8 cellular contexts compared by ENCODE assay signal in the genomic region with DNA sequence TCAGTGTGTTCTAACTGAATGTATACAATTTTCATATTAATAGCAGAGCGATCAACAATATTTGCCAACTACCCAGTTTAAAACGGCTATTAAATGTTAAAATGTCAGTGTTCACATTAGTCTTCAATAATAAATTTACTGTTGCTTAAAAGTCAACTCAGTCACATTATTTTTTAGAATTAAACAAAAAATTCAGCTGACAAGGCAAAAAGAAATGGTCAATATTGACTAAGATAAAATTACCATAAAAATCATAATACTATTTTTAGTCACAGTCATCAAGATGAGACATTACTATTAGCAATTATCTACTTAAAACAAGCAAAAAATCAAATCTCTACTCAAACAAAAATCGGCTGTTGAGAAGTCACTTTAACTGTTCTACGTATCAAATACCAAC. TPM values are rescaled to one million over a fixed set of nuclear protein-coding genes. Genes with fewer than 3 reads are reported as not detected.
DNase-seq lines count a peak whose midpoint lies in the region; ATAC-seq, FAIRE-seq and TF ChIP-seq lines count a peak whose summit lies in the region.

No MANE protein-coding gene starts in this region.

- H3F3A ChIP-seq in neural progenitor cell (ENCODE audit: low read depth): peaks cover 16% of the 10 kb centered on the region

- H3K36me3 ChIP-seq in CD4-positive, CD25-positive, alpha-beta regulatory T cell (ENCODE audit: control insufficient read depth, insufficient read depth, low read length): peaks cover 5% of the 10 kb centered on the region
- H3K36me3 ChIP-seq in H1 (ENCODE audit: control insufficient read depth in 2 of 4, insufficient read depth in 4 of 4, low read length in 3 of 4) (no peaks in the 10 kb centered on the region), neural progenitor cell (no peaks in the 10 kb centered on the region)

- H3K4me3 ChIP-seq in CD4-positive, CD25-positive, alpha-beta regulatory T cell (ENCODE audit: low read depth, low read length): peak overlapping the region; percentile 93
- H3K4me3 ChIP-seq in NB4 (ENCODE audit: low read depth, low read length) (peak overlapping the region; percentile 84), H1 (ENCODE audit: extremely low read depth in 1 of 4, insufficient read depth in 2 of 4, low read depth in 3 of 4, low read length in 4 of 4) (peak overlapping the region; percentile 86 to 97 (median 90)), neural progenitor cell (peak overlapping the region; percentile 73)

- H3K23me2 ChIP-seq in H1 (ENCODE audit: low read depth, low read length): 0 out of 2 replicates have a peak, but pooled peaks cover 7% of the 10 kb centered on the region

- H4K91ac ChIP-seq in H1 (replicated peaks; ENCODE audit: insufficient read length, low read length): no peak overlapping the region

- ATAC-seq in CD4-positive, CD25-positive, alpha-beta regulatory T cell (ENCODE audit: low read depth in 2 of 2): no peak
- ATAC-seq in GM18520 (IDR thresholded peaks at IDR 0.05; ENCODE audit: unreplicated experiment) (no peak), GM19463 (IDR thresholded peaks at IDR 0.05; ENCODE audit: unreplicated experiment) (no peak)

- 52% methylated on average over 4 of the region's 4 CpGs; no CpG with 5 or more reads in 1 of the 2 experiments for WGBS in H1 (ENCODE audit: extremely low coverage in 1 of 2, insufficient coverage in 1 of 2, insufficient read length in 1 of 2, insufficient replicate concordance in 2 of 2, low coverage in 1 of 2, low lambda C conversion rate in 2 of 2, missing lambda C conversion rate in 1 of 2), 2 experiments

- H4K8ac ChIP-seq in H1 (ENCODE audit: extremely low read depth, insufficient read depth, low read length): no peak overlapping the region

- no peak overlapping the region for H4K5ac ChIP-seq in H1 (ENCODE audit: insufficient read length, low read depth, low read length)

- H3K27ac Mint-ChIP-seq in CD4-positive, CD25-positive, alpha-beta regulatory T cell: peak overlapping the region in 2 of 3 donors; percentile 99 to 100
- H3K27ac Mint-ChIP-seq in neural progenitor cell: peak overlapping the region; percentile 3

- POLR2A ChIA-PET in H1 (lab: Charles Lee; ENCODE audit: partially characterized antibody): interaction anchor here (0.6 to 4.4 kb wide), 13 partner anchors 10 to 132 kb away, joined by 3 to 103 read pairs (median 4); partner anchors contain the start of genes CTH and SRSF11

- no peak overlapping the region for H3K18ac ChIP-seq in H1 (ENCODE audit: extremely low read depth, low read length)

- TF ChIP-seq RAD21 in H1 (IDR thresholded peaks at IDR 0.05 in 1 of 2, conservative IDR thresholded peaks at IDR 0.05 in 1 of 2; ENCODE audit: low read depth in 2 of 2, low read length in 2 of 2): no peak

- peaks cover 3% of the 10 kb centered on the region for H3K36me3 Mint-ChIP-seq in CD4-positive, CD25-positive, alpha-beta regulatory T cell
- H3K36me3 Mint-ChIP-seq in neural progenitor cell: peaks cover 13% of the 10 kb centered on the region

- H2BK5ac ChIP-seq in H1 (ENCODE audit: low read depth, low read length): no peak overlapping the region

- peaks cover 46% of the 10 kb centered on the region for H3K4me1 ChIP-seq in CD4-positive, CD25-positive, alpha-beta regulatory T cell (ENCODE audit: control insufficient read depth, insufficient read depth, low read length, poor library complexity, severe bottlenecking)
- H3K4me1 ChIP-seq in H1 (replicated peaks in 1 of 4; ENCODE audit: control insufficient read depth in 3 of 4, insufficient read depth in 4 of 4, low read length in 3 of 4) (no peaks in the 10 kb centered on the region), neural progenitor cell (peaks cover 7% of the 10 kb centered on the region)

- CTCF ChIA-PET in H1 (lab: Charles Lee; ENCODE audit: partially characterized antibody): interaction anchor here (0.6 to 2.4 kb wide), 5 partner anchors 12 to 1909 kb away, joined by 3 to 8 read pairs (median 6); partner anchors contain the start of gene CTH

- no peak for TF ChIP-seq CTCF in NB4 (IDR thresholded peaks at IDR 0.05; ENCODE audit: low read depth, low read length)
- TF ChIP-seq CTCF in H1 (IDR thresholded peaks at IDR 0.05; ENCODE audit: control extremely low read depth in 1 of 3, insufficient read depth in 1 of 3, low read depth in 1 of 3, low read length in 3 of 3): no peak
- no peak for TF ChIP-seq CTCF in neural progenitor cell (IDR thresholded peaks at IDR 0.05)

- H3K9me3 ChIP-seq in CD4-positive, CD25-positive, alpha-beta regulatory T cell (ENCODE audit: control insufficient read depth in 2 of 2, low read length in 2 of 2): no peaks in the 10 kb centered on the region
- H3K9me3 ChIP-seq in H1 (ENCODE audit: insufficient read depth in 2 of 2, low read depth in 1 of 2, low read length in 1 of 2) (no peaks in the 10 kb centered on the region), neural progenitor cell (ENCODE audit: low read depth) (no peaks in the 10 kb centered on the region)

- H3K4ac ChIP-seq in H1 (replicated peaks; ENCODE audit: insufficient read length, low read depth, low read length): no peak overlapping the region

- H3K23ac ChIP-seq in H1 (ENCODE audit: insufficient read length): no peak overlapping the region

- H2BK120ac ChIP-seq in H1 (replicated peaks; ENCODE audit: low read depth, low read length): no peak overlapping the region

- H3K4me3 Mint-ChIP-seq in CD4-positive, CD25-positive, alpha-beta regulatory T cell: peak overlapping the region; percentile 95 to 99 (median 98)
- H3K4me3 Mint-ChIP-seq in neural progenitor cell: peak overlapping the region; percentile 89

- no peaks in the 10 kb centered on the region for H3K27me3 Mint-ChIP-seq in CD4-positive, CD25-positive, alpha-beta regulatory T cell
- H3K27me3 Mint-ChIP-seq in neural progenitor cell (ENCODE audit: insufficient read depth, low read depth): peaks cover 6% of the 10 kb centered on the region

- H2BK20ac ChIP-seq in H1 (ENCODE audit: low read length): no peak overlapping the region

- TF ChIP-seq EP300 in H1 (IDR thresholded peaks at IDR 0.05; ENCODE audit: borderline replicate concordance in 1 of 2, low read depth in 2 of 2, low read length in 2 of 2): no peak

- H3K4me1 Mint-ChIP-seq in CD4-positive, CD25-positive, alpha-beta regulatory T cell: peaks cover 40 to 70% (median 53%) of the 10 kb centered on the region in 4 donors
- peaks cover 22% of the 10 kb centered on the region for H3K4me1 Mint-ChIP-seq in neural progenitor cell

- H4K20me1 ChIP-seq in H1 (replicated peaks in 1 of 2; ENCODE audit: control insufficient read depth in 1 of 2, insufficient read depth in 2 of 2, low read length in 2 of 2): peaks cover 2 to 5% of the 10 kb centered on the region in 2 experiments
- H4K20me1 ChIP-seq in neural progenitor cell (ENCODE audit: low read depth): peaks cover 36% of the 10 kb centered on the region

- peaks cover 0 to 3% (median 0%) of the 10 kb centered on the region in 7 donors for H3K9me3 Mint-ChIP-seq in CD4-positive, CD25-positive, alpha-beta regulatory T cell
- no peaks in the 10 kb centered on the region for H3K9me3 Mint-ChIP-seq in neural progenitor cell

- H3K27me3 ChIP-seq in CD4-positive, CD25-positive, alpha-beta regulatory T cell (ENCODE audit: control insufficient read depth, insufficient read depth, low read length): no peaks in the 10 kb centered on the region
- H3K27me3 ChIP-seq in H1 (replicated peaks in 1 of 4; ENCODE audit: control insufficient read depth in 3 of 4, extremely low read depth in 1 of 4, insufficient read depth in 3 of 4, low read length in 3 of 4): no peaks in the 10 kb centered on the region
- H3K27me3 ChIP-seq in neural progenitor cell: no peaks in the 10 kb centered on the region

- peak overlapping the region; percentile 9 to 99 (median 99); a peak in 4 of 7 replicates for H3K9ac ChIP-seq in H1 (replicated peaks in 1 of 4; ENCODE audit: extremely low read depth in 1 of 4, low read depth in 3 of 4, low read length in 3 of 4)
- peak overlapping the region; percentile 98 for H3K9ac ChIP-seq in neural progenitor cell

- peaks cover 2% of the 10 kb centered on the region; the same call in 1 of the 2 replicates for H3K79me1 ChIP-seq in H1 (ENCODE audit: low read depth, low read length)

- peaks cover 6 to 63% of the 10 kb centered on the region in 2 experiments for H3K79me2 ChIP-seq in H1 (ENCODE audit: control insufficient read depth in 1 of 2, insufficient read depth in 2 of 2, low read length in 2 of 2)
- H3K79me2 ChIP-seq in neural progenitor cell (ENCODE audit: low read depth): peaks cover 74% of the 10 kb centered on the region

- FAIRE-seq in H1 (lab: Jason Lieb, UNC): no peak

- no peak overlapping the region for H2BK15ac ChIP-seq in H1 (ENCODE audit: low read length)

- H3K56ac ChIP-seq in H1 (replicated peaks; ENCODE audit: insufficient read length, low read depth, low read length): no peak overlapping the region

- TF ChIP-seq POLR2A in NB4 (IDR thresholded peaks at IDR 0.05; ENCODE audit: extremely low read depth, insufficient read length) (no peak), H1 (IDR thresholded peaks at IDR 0.05; ENCODE audit: control extremely low read depth in 1 of 2, low read depth in 2 of 2, low read length in 2 of 2) (no peak)

- no peak overlapping the region for H3K14ac ChIP-seq in H1 (ENCODE audit: insufficient read length)

- H3K4me2 ChIP-seq in H1 (ENCODE audit: insufficient read depth in 1 of 2, low read depth in 2 of 2, low read length in 2 of 2) (peak overlapping the region; percentile 75 to 83), neural progenitor cell (peak overlapping the region; percentile 89)

- no peak for DNase-seq in CD4-positive, CD25-positive, alpha-beta regulatory T cell
- DNase-seq in NB4 (ENCODE audit: low read depth): no peak
- DNase-seq in H1 (ENCODE audit: low read depth in 1 of 2, low spot score in 2 of 2): no peak
- DNase-seq in neural progenitor cell (ENCODE audit: low spot score): no peak
- DNase-seq in SW 1271 (lab: John Stamatoyannopoulos, UW): no peak
- no peak for DNase-seq in cerebellum (ENCODE audit: low spot score)

- no peak overlapping the region for H2AK5ac ChIP-seq in H1 (ENCODE audit: low read depth, low read length)

- no peak overlapping the region for H2BK12ac ChIP-seq in H1 (ENCODE audit: low read depth, low read length)

- H2AFZ ChIP-seq in H1 (ENCODE audit: low read length): no peak overlapping the region
- no peak overlapping the region for H2AFZ ChIP-seq in neural progenitor cell (replicated peaks)

- no peak overlapping the region for H3K27ac ChIP-seq in CD4-positive, CD25-positive, alpha-beta regulatory T cell (ENCODE audit: insufficient read depth, low read length, poor library complexity, severe bottlenecking)
- H3K27ac ChIP-seq in H1 (ENCODE audit: low read depth, low read length) (0 out of 2 replicates have a peak overlapping the region, but pooled peaks have one; percentile 98), neural progenitor cell (no peak overlapping the region)

RNA-seq across cellular contexts. Expression of gene ANKRD13C, which starts 1.5 kb away (rescaled TPM):
- 30.7 TPM for total RNA-seq in CD4-positive, CD25-positive, alpha-beta regulatory T cell
- 10 to 100 TPM; 12.7 to 16.8 (median 15.5) TPM for polyA plus RNA-seq in CD4-positive, CD25-positive, alpha-beta regulatory T cell
- 20.9 and 21.7 TPM in 2 replicates for total RNA-seq in H1 (2021; fragmentation: NEBNext Ultra II Directional; extraction: Animal tissue kit (Norgen Biotek cat#: 25700))
- polyA plus RNA-seq in H1 (2011; rRNA removed): 4.8 and 5.1 TPM in 2 replicates
- 8.2 TPM for polyA plus RNA-seq in H1 (2011; cell fraction: cytosol; rRNA removed)
- 11.0 TPM for polyA plus RNA-seq in H1 (2011; cell fraction: nucleus; rRNA removed)
- polyA plus RNA-seq in H1 (2012, experiment 1 of 2): 5.5 to 10.5 TPM (median 6.3 TPM) in 4 replicates
- 1.4 TPM for polyA plus RNA-seq in H1 (2012, experiment 2 of 2)
- 14.8 TPM for polyA plus RNA-seq in H1 (2013, experiment 1 of 2)
- 16.1 TPM for polyA plus RNA-seq in H1 (2013, experiment 2 of 2)
- 10.2 and 11.2 TPM in 2 replicates for polyA minus RNA-seq in H1 (2011; rRNA and poly(A)+ RNA removed)
- 15.3 TPM for polyA minus RNA-seq in H1 (2011; cell fraction: cytosol; rRNA and poly(A)+ RNA removed)
- polyA minus RNA-seq in H1 (2011; cell fraction: nucleus; rRNA and poly(A)+ RNA removed): 57.8 TPM
- total RNA-seq in neural progenitor cell (ENCODE audit: low replicate concordance): 27.6 and 45.7 TPM in 2 replicates
- total RNA-seq in cerebellum: 54.0 TPM

RNA-seq across cellular contexts. Expression of gene CTH, which starts 58.0 kb away (rescaled TPM):
- 4.6 TPM for total RNA-seq in CD4-positive, CD25-positive, alpha-beta regulatory T cell
- 1 to 10 TPM in 2 of 4 donors, under 1 TPM in 1, not detected in 1; 0.71 to 2.3 (median 1.6) TPM for polyA plus RNA-seq in CD4-positive, CD25-positive, alpha-beta regulatory T cell
- 33.2 and 34.5 TPM in 2 replicates for total RNA-seq in H1 (2021; fragmentation: NEBNext Ultra II Directional; extraction: Animal tissue kit (Norgen Biotek cat#: 25700))
- polyA plus RNA-seq in H1 (2011; rRNA removed): 31.7 and 39.3 TPM in 2 replicates
- 33.2 TPM for polyA plus RNA-seq in H1 (2011; cell fraction: cytosol; rRNA removed)
- 46.4 TPM for polyA plus RNA-seq in H1 (2011; cell fraction: nucleus; rRNA removed)
- polyA plus RNA-seq in H1 (2012, experiment 1 of 2): 18.8 to 27.1 TPM (median 23.0 TPM) in 4 replicates
- 9.0 TPM for polyA plus RNA-seq in H1 (2012, experiment 2 of 2)
- polyA plus RNA-seq in H1 (2013, experiment 1 of 2): 17.7 TPM
- 17.2 TPM for polyA plus RNA-seq in H1 (2013, experiment 2 of 2)
- 45.2 and 48.6 TPM in 2 replicates for polyA minus RNA-seq in H1 (2011; rRNA and poly(A)+ RNA removed)
- polyA minus RNA-seq in H1 (2011; cell fraction: cytosol; rRNA and poly(A)+ RNA removed): 32.1 TPM
- 72.6 TPM for polyA minus RNA-seq in H1 (2011; cell fraction: nucleus; rRNA and poly(A)+ RNA removed)
- total RNA-seq in neural progenitor cell (ENCODE audit: low replicate concordance) (16.0 and 18.6 TPM in 2 replicates), cerebellum (4.5 TPM)
